ENCODE assay signal across 16 cellular contexts in genomic region chr1:150963535-150964489, GRCh38. TPM values are rescaled to one million over a fixed set of nuclear protein-coding genes. Genes with fewer than 3 reads are reported as not detected.
A peak's percentile ranks its signal among the peaks of the same experiment; 100 is the strongest.
DNase-seq lines count a peak whose midpoint lies in the region; ATAC-seq and TF ChIP-seq lines count a peak whose summit lies in the region.
"Had no signal": no experiment of that assay in that cellular context is flagged by ENCODE, and none has a peak within 500 bp of the region (broad histone marks: within the 10 kb centered on the region; RNA-seq: fewer than 3 reads in every experiment).

No MANE protein-coding gene starts in this region.

- H3K4me3 ChIP-seq in breast epithelium: no peak overlapping the region
- no peak overlapping the region for H3K4me3 ChIP-seq in hepatocyte
- H3K4me3 ChIP-seq: esophagus squamous epithelium, lower lobe of right lung had no signal

- no peak overlapping the region for H2AFZ ChIP-seq in hepatocyte

- H3K4me1 ChIP-seq in breast epithelium (no peaks in the 10 kb centered on the region), hepatocyte (ENCODE audit: insufficient read depth) (peaks cover 16% of the 10 kb centered on the region)
- H3K4me1 ChIP-seq: esophagus squamous epithelium had no signal

- H3K27ac ChIP-seq in breast epithelium: no peak overlapping the region
- H3K27ac ChIP-seq in hepatocyte: peak overlapping the region; percentile 24
- H3K27ac ChIP-seq: esophagus squamous epithelium, lower lobe of right lung had no signal

- TF ChIP-seq CTCF in MCF 10A (IDR thresholded peaks at IDR 0.05; ENCODE audit: unreplicated experiment) (no peak), breast epithelium (IDR thresholded peaks at IDR 0.05) (no peak), WTC11 (IDR thresholded peaks at IDR 0.05) (no peak), hepatocyte (IDR thresholded peaks at IDR 0.05; ENCODE audit: poor library complexity) (no peak), type B pancreatic cell (conservative IDR thresholded peaks at IDR 0.05) (no peak)

- CTCF ChIA-PET in MCF 10A (lab: Yijun Ruan, JAX) (interaction anchor here (1.0 to 1.5 kb wide), 4 partner anchors 8 to 30 kb away, joined by 3 to 5 read pairs (median 4); no protein-coding TSS in a partner anchor), WTC11 (lab: Charles Lee) (interaction anchor here (0.9 kb wide), 1 partner anchor 17 kb away, joined by 3 read pairs; no protein-coding TSS in a partner anchor)

- TF ChIP-seq POLR2A in breast epithelium (IDR thresholded peaks at IDR 0.05): no peak

- H3K79me2 ChIP-seq in hepatocyte: peaks cover 27% of the 10 kb centered on the region

- H3K36me3 Mint-ChIP-seq in MCF 10A (ENCODE audit: insufficient read depth, unreplicated experiment) (peaks cover 97% of the 10 kb centered on the region), WTC11 (peaks cover 91% of the 10 kb centered on the region), type B pancreatic cell (peaks cover 74% of the 10 kb centered on the region)

- H3K36me3 ChIP-seq in breast epithelium: peaks cover 16% of the 10 kb centered on the region
- H3K36me3 ChIP-seq in hepatocyte (replicated peaks; ENCODE audit: insufficient read depth, low read depth): peaks cover 3% of the 10 kb centered on the region

- H3K9me3 Mint-ChIP-seq in MCF 10A (ENCODE audit: unreplicated experiment) (no peaks in the 10 kb centered on the region), WTC11 (no peaks in the 10 kb centered on the region), type B pancreatic cell (peaks cover 5% of the 10 kb centered on the region)
- H3K9me3 Mint-ChIP-seq: HFFc6 had no signal

- H3K27ac Mint-ChIP-seq in MCF 10A (ENCODE audit: low read depth, unreplicated experiment) (no peak overlapping the region), WTC11 (peak overlapping the region; percentile 33), type B pancreatic cell (peak overlapping the region; percentile 94)
- H3K27ac Mint-ChIP-seq: HFFc6 had no signal

- H3K4me1 Mint-ChIP-seq in MCF 10A (ENCODE audit: insufficient read depth, unreplicated experiment) (peaks cover 8% of the 10 kb centered on the region), WTC11 (peaks cover under 1% of the 10 kb centered on the region; the same call in 1 of the 2 replicates), type B pancreatic cell (ENCODE audit: unreplicated experiment) (peaks cover 2% of the 10 kb centered on the region)

- no peaks in the 10 kb centered on the region for H3K27me3 Mint-ChIP-seq in MCF 10A (ENCODE audit: insufficient read depth, unreplicated experiment)
- no peaks in the 10 kb centered on the region for H3K27me3 Mint-ChIP-seq in WTC11 (ENCODE audit: low read depth)
- no peaks in the 10 kb centered on the region for H3K27me3 Mint-ChIP-seq in type B pancreatic cell

- H3K27me3 ChIP-seq in breast epithelium (no peaks in the 10 kb centered on the region), hepatocyte (no peaks in the 10 kb centered on the region)
- H3K27me3 ChIP-seq: esophagus squamous epithelium had no signal

- no peaks in the 10 kb centered on the region for H3K9me3 ChIP-seq in breast epithelium
- H3K9me3 ChIP-seq in hepatocyte (ENCODE audit: low read depth): no peaks in the 10 kb centered on the region
- H3K9me3 ChIP-seq: esophagus squamous epithelium, lower lobe of right lung had no signal

- DNase-seq in MCF 10A (ENCODE audit: unreplicated experiment): no peak
- no peak for DNase-seq in breast epithelium (ENCODE audit: low spot score in 2 of 2)
- no peak for DNase-seq in WTC11 (ENCODE audit: low spot score)
- DNase-seq in hepatocyte (ENCODE audit: low spot score): no peak
- DNase-seq in type B pancreatic cell (ENCODE audit: extremely low spot score, unreplicated experiment): no peak
- DNase-seq in occipital lobe (lab: John Stamatoyannopoulos, UW): no peak
- DNase-seq: activated CD4-positive, alpha-beta T cell treated with anti-CD3 and anti-CD28 coated beads, Interleukin-2, amount 50 U/mL, for 48 hours; activated effector memory CD4-positive, alpha-beta T cell treated with Interleukin-2 at 50 U/mL for 16 hours; esophagus squamous epithelium; glutamatergic neuron; HFFc6; lower lobe of right lung; NCI-H1694 had no signal

- peaks cover 12% of the 10 kb centered on the region for H4K20me1 ChIP-seq in hepatocyte (ENCODE audit: insufficient read depth, poor library complexity, severe bottlenecking)

- no peak overlapping the region for H3K4me2 ChIP-seq in hepatocyte

- no peak overlapping the region for H3K4me3 Mint-ChIP-seq in MCF 10A (ENCODE audit: unreplicated experiment)
- H3K4me3 Mint-ChIP-seq in WTC11: no peak overlapping the region
- H3K4me3 Mint-ChIP-seq in type B pancreatic cell: no peak overlapping the region
- H3K4me3 Mint-ChIP-seq: HFFc6 had no signal

- no peaks in the 10 kb centered on the region for H3K9me2 ChIP-seq in hepatocyte (replicated peaks; ENCODE audit: insufficient read depth)

- ATAC-seq in WTC11 (no peak), GM19463 (IDR thresholded peaks at IDR 0.05; ENCODE audit: unreplicated experiment) (no peak), HG03469 (IDR thresholded peaks at IDR 0.05; ENCODE audit: unreplicated experiment) (no peak)
- ATAC-seq: lower lobe of right lung had no signal

- BruUV-seq in MCF 10A (replicated peaks; lab: Mats Ljungman, UMichigan): TSS peak; percentile 18

- POLR2A ChIA-PET in MCF 10A (lab: Yijun Ruan, JAX): interaction anchor here (1.0 to 1.8 kb wide), 4 partner anchors 10 to 42 kb away, joined by 3 to 6 read pairs (median 4); partner anchors contain the start of gene MINDY1
- POLR2A ChIA-PET in WTC11 (lab: Charles Lee): no interaction called here

- intact Hi-C loops in MCF 10A (cut with micrococcal nuclease) (no loop called here), breast epithelium (cut with DNase I; ENCODE audit: low total_unique reads) (no loop called here)

- WGBS in hepatocyte (ENCODE audit: low lambda C conversion rate, missing lambda C conversion rate): 94% methylated on average over 15 of the region's 15 CpGs

TF ChIP-seq in WTC11, 78 proteins besides CTCF, POLR2A, EP300 and RAD21 (continues in another document):
- no peak for TF ChIP-seq ZMAT4 (CRISPR knock-in tag; IDR thresholded peaks at IDR 0.05)
- no peak for TF ChIP-seq NR2C2 (CRISPR knock-in tag; IDR thresholded peaks at IDR 0.05)
- no peak for TF ChIP-seq EMX1 (CRISPR knock-in tag; IDR thresholded peaks at IDR 0.05)
- no peak for TF ChIP-seq E2F1 (CRISPR knock-in tag; IDR thresholded peaks at IDR 0.05)
- TF ChIP-seq TCF7 (CRISPR knock-in tag; IDR thresholded peaks at IDR 0.05; ENCODE audit: low read depth): no peak

RNA-seq across cellular contexts. Expression of gene CERS2, which starts 10.8 kb away (rescaled TPM):
- total RNA-seq in MCF 10A (2022): 270 TPM in 2 replicates
- 100 to 1,000 TPM; 121 to 131 (median 128) TPM for total RNA-seq in breast epithelium
- 182 to 203 TPM (median 200 TPM) in 3 replicates for total RNA-seq in WTC11 (2021)
- 267 and 268 TPM in 2 replicates for total RNA-seq in hepatocyte
- 210 and 277 TPM in 2 replicates for polyA plus RNA-seq in hepatocyte
- total RNA-seq in type B pancreatic cell (ENCODE audit: low replicate concordance): 129 and 181 TPM in 2 replicates
- total RNA-seq in occipital lobe: 35.6 TPM

RNA-seq across cellular contexts. Expression of gene ANXA9, which starts 18.3 kb away (rescaled TPM):
- 0.37 and 0.61 TPM in 2 replicates for total RNA-seq in MCF 10A (2022)
- 10 to 100 TPM in 1 of 3 donors, 1 to 10 TPM in 1, not detected in 1; 3.6 to 13.0 TPM for total RNA-seq in breast epithelium
- 1.5 to 1.6 TPM (median 1.6 TPM) in 3 replicates for total RNA-seq in WTC11 (2021)
- 7.5 and 7.9 TPM in 2 replicates for total RNA-seq in hepatocyte
- polyA plus RNA-seq in hepatocyte: 8.8 and 9.0 TPM in 2 replicates
- 5.8 and 9.5 TPM in 2 replicates for total RNA-seq in type B pancreatic cell (ENCODE audit: low replicate concordance)
- not detected for total RNA-seq in occipital lobe
- total RNA-seq: dermis microvascular lymphatic vessel endothelial cell had no signal

RNA-seq across cellular contexts. Expression of gene SETDB1, which starts 37.6 kb away (rescaled TPM):
- total RNA-seq in MCF 10A (2022) (67.4 and 69.4 TPM in 2 replicates), breast epithelium (10 to 100 TPM; 33.4 to 44.6 (median 41.0) TPM), WTC11 (2021) (48.1 to 53.1 TPM (median 48.8 TPM) in 3 replicates), hepatocyte (33.7 and 41.4 TPM in 2 replicates), type B pancreatic cell (ENCODE audit: low replicate concordance) (53.5 and 73.8 TPM in 2 replicates), occipital lobe (51.5 TPM)
- polyA plus RNA-seq in hepatocyte: 10.7 and 12.9 TPM in 2 replicates

RNA-seq across cellular contexts. Expression of gene MINDY1, which starts 42.9 kb away (rescaled TPM):
- 8.9 and 10.4 TPM in 2 replicates for total RNA-seq in MCF 10A (2022)
- total RNA-seq in breast epithelium: 10 to 100 TPM; 26.2 to 33.5 (median 26.5) TPM
- 10.1 to 11.2 TPM (median 11.0 TPM) in 3 replicates for total RNA-seq in WTC11 (2021)
- 15.9 and 18.5 TPM in 2 replicates for total RNA-seq in hepatocyte
- polyA plus RNA-seq in hepatocyte: 5.8 and 7.6 TPM in 2 replicates
- 28.5 and 38.8 TPM in 2 replicates for total RNA-seq in type B pancreatic cell (ENCODE audit: low replicate concordance)
- total RNA-seq in occipital lobe: 10.5 TPM

RNA-seq across cellular contexts. Expression of gene PRUNE1, which starts 44.4 kb away (rescaled TPM):
- total RNA-seq in MCF 10A (2022) (17.6 and 24.1 TPM in 2 replicates), breast epithelium (10 to 100 TPM; 21.6 to 34.1 (median 32.8) TPM), WTC11 (2021) (24.5 to 29.6 TPM (median 28.5 TPM) in 3 replicates), hepatocyte (20.3 and 26.5 TPM in 2 replicates), type B pancreatic cell (ENCODE audit: low replicate concordance) (16.3 and 20.4 TPM in 2 replicates), occipital lobe (25.3 TPM)
- 15.1 and 21.6 TPM in 2 replicates for polyA plus RNA-seq in hepatocyte
